In genomic region chr1:53142226-53142853, GRCh38 we compare ENCODE assay signal across 18 cellular contexts. TPM values are rescaled to one million over a fixed set of nuclear protein-coding genes. Genes with fewer than 3 reads are reported as not detected.
"Had no signal": no experiment of that assay in that cellular context is flagged by ENCODE, and none has a peak within 500 bp of the region (broad histone marks: within the 10 kb centered on the region; RNA-seq: fewer than 3 reads in every experiment).

TSS of gene SLC1A7 (minus strand) at chr1:53142638. CDS start at chr1:53142449, 189 bp downstream.

- H3K36me3 ChIP-seq: ascending aorta, cardiac muscle cell had no signal

- H3K4me1 Mint-ChIP-seq: activated CD4-positive, alpha-beta memory T cell treated with anti-CD3 and anti-CD28 coated beads, Interleukin-2, amount 10 ng/mL, durations not matched to agents 7 days and 5 days; activated naive CD8-positive, alpha-beta T cell treated with anti-CD3 and anti-CD28 coated beads, Interleukin-2, amount 50 U/mL, for 24 hours; T-cell had no signal

- H3K4me1 ChIP-seq: ascending aorta had no signal

- H3K4me3 ChIP-seq: ascending aorta, cardiac muscle cell had no signal

- DNase-seq: activated CD4-positive, alpha-beta memory T cell treated with anti-CD3 and anti-CD28 coated beads, Interleukin-2, amount 10 ng/mL, durations not matched to agents 7 days and 5 days; activated CD8-positive, alpha-beta memory T cell treated with anti-CD3 and anti-CD28 coated beads, Interleukin-2, amount 50 U/mL, for 4 hours; activated naive CD4-positive, alpha-beta T cell; activated naive CD8-positive, alpha-beta T cell treated with anti-CD3 and anti-CD28 coated beads, Interleukin-2, amount 50 U/mL, for 24 hours; effector CD4-positive, alpha-beta T cell; hippocampal formation; kidney glomerular epithelial cell; stimulated activated CD4-positive, alpha-beta T cell treated with anti-CD3 and anti-CD28 coated beads, Interleukin-15, amount 100 ng/mL, for 24 hours; stimulated activated CD4-positive, alpha-beta T cell treated with anti-CD3 and anti-CD28 coated beads, Interleukin-4, amount 100 ng/mL, for 24 hours; T-cell; T1000 had no signal

- H3K27ac ChIP-seq: ascending aorta, cardiac muscle cell had no signal

- H3K27me3 ChIP-seq: ascending aorta, cardiac muscle cell had no signal

- H3K27ac Mint-ChIP-seq: activated CD4-positive, alpha-beta memory T cell treated with anti-CD3 and anti-CD28 coated beads, Interleukin-2, amount 10 ng/mL, durations not matched to agents 7 days and 5 days; activated naive CD8-positive, alpha-beta T cell treated with anti-CD3 and anti-CD28 coated beads, Interleukin-2, amount 50 U/mL, for 24 hours; mesothelial cell of epicardium; stimulated activated naive CD8-positive, alpha-beta T cell treated with anti-CD3 and anti-CD28 coated beads, Interleukin-15, Interleukin-2, amounts not matched to agents 100 ng/mL and 50 ng/mL, for 24 hours; T-cell had no signal

- H3K27me3 Mint-ChIP-seq: activated naive CD8-positive, alpha-beta T cell treated with anti-CD3 and anti-CD28 coated beads, Interleukin-2, amount 50 U/mL, for 24 hours; T-cell had no signal

- H3K4me3 Mint-ChIP-seq: activated CD4-positive, alpha-beta memory T cell treated with anti-CD3 and anti-CD28 coated beads, Interleukin-2, amount 10 ng/mL, durations not matched to agents 7 days and 5 days; activated naive CD8-positive, alpha-beta T cell treated with anti-CD3 and anti-CD28 coated beads, Interleukin-2, amount 50 U/mL, for 24 hours; mesothelial cell of epicardium; stimulated activated naive CD8-positive, alpha-beta T cell treated with anti-CD3 and anti-CD28 coated beads, Interleukin-15, Interleukin-2, amounts not matched to agents 100 ng/mL and 50 ng/mL, for 24 hours; T-cell had no signal

- ATAC-seq: activated naive CD8-positive, alpha-beta T cell treated with anti-CD3 and anti-CD28 coated beads, Interleukin-2, amount 50 U/mL, for 24 hours; T-cell had no signal

RNA-seq across cellular contexts. Expression of gene SLC1A7, which starts in this region (rescaled TPM):
- total RNA-seq: activated CD4-positive, alpha-beta memory T cell treated with anti-CD3 and anti-CD28 coated beads, Interleukin-2, amount 10 ng/mL, durations not matched to agents 7 days and 5 days; ascending aorta; cardiac muscle cell; endothelial cell of umbilical vein; mesothelial cell of epicardium; temporal lobe; ureter had no signal
- polyA plus RNA-seq: cardiac muscle cell, endothelial cell of umbilical vein had no signal
